In the genomic region with DNA sequence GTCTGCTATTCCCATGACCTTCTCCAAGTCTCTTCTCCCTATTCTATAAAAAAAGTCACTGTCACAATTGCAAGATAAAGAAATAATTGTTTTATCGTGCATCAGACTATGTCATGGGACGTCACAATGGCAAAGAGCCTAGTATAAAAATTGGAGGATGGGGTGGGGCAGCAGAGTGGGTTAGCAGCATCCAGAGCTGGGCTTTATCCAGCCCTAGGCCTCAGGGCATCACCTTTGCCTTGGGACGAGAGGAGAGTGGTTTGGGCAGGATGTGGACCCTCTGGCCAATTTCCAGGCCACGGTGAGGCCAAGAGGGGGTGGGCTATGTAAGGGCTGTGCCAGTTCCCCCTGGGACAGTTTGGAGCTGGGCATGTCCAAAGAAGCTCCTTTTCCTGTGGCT, we compare ENCODE assay signal across 1 cellular context.
TF ChIP-seq lines count a peak whose summit lies in the region.

No MANE protein-coding gene starts in this region.

TF ChIP-seq in GM12878, 131 proteins besides CTCF, POLR2A, EP300 and RAD21:
- TF ChIP-seq ZNF687 (IDR thresholded peaks at IDR 0.05): no peak
- TF ChIP-seq, protein P1, sequence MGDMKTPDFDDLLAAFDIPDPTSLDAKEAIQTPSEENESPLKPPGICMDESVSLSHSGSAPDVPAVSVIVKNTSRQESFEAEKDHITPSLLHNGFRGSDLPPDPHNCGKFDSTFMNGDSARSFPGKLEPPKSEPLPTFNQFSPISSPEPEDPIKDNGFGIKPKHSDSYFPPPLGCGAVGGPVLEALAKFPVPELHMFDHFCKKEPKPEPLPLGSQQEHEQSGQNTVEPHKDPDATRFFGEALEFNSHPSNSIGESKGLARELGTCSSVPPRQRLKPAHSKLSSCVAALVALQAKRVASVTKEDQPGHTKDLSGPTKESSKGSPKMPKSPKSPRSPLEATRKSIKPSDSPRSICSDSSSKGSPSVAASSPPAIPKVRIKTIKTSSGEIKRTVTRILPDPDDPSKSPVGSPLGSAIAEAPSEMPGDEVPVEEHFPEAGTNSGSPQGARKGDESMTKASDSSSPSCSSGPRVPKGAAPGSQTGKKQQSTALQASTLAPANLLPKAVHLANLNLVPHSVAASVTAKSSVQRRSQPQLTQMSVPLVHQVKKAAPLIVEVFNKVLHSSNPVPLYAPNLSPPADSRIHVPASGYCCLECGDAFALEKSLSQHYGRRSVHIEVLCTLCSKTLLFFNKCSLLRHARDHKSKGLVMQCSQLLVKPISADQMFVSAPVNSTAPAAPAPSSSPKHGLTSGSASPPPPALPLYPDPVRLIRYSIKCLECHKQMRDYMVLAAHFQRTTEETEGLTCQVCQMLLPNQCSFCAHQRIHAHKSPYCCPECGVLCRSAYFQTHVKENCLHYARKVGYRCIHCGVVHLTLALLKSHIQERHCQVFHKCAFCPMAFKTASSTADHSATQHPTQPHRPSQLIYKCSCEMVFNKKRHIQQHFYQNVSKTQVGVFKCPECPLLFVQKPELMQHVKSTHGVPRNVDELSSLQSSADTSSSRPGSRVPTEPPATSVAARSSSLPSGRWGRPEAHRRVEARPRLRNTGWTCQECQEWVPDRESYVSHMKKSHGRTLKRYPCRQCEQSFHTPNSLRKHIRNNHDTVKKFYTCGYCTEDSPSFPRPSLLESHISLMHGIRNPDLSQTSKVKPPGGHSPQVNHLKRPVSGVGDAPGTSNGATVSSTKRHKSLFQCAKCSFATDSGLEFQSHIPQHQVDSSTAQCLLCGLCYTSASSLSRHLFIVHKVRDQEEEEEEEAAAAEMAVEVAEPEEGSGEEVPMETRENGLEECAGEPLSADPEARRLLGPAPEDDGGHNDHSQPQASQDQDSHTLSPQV (IDR thresholded peaks at IDR 0.05): no peak
- no peak for TF ChIP-seq SKIL (IDR thresholded peaks at IDR 0.05; ENCODE audit: low read depth, poor library complexity, severe bottlenecking)
- no peak for TF ChIP-seq MLLT1 (IDR thresholded peaks at IDR 0.05)
- no peak for TF ChIP-seq ZNF217 (IDR thresholded peaks at IDR 0.05)
- no peak for TF ChIP-seq ZNF207 (IDR thresholded peaks at IDR 0.05; ENCODE audit: borderline replicate concordance)
- no peak for TF ChIP-seq E2F8 (IDR thresholded peaks at IDR 0.05; ENCODE audit: low read depth, partially characterized antibody)
- no peak for TF ChIP-seq CREB1 (IDR thresholded peaks at IDR 0.05; ENCODE audit: low read depth)
- TF ChIP-seq E4F1 (IDR thresholded peaks at IDR 0.05; ENCODE audit: borderline replicate concordance, partially characterized antibody): no peak
- TF ChIP-seq MTA2 (IDR thresholded peaks at IDR 0.05; ENCODE audit: low read depth): no peak
- TF ChIP-seq NR2F1 (conservative IDR thresholded peaks at IDR 0.05): no peak
